Comparison of ENCODE assay signal across 10 cellular contexts in genomic region chr11:45089845-45090499, GRCh38. TPM values are rescaled to one million over a fixed set of nuclear protein-coding genes. Genes with fewer than 3 reads are reported as not detected.
DNase-seq lines count a peak whose midpoint lies in the region; ATAC-seq and TF ChIP-seq lines count a peak whose summit lies in the region.
"Had no signal": no experiment of that assay in that cellular context is flagged by ENCODE, and none has a peak within 500 bp of the region (broad histone marks: within the 10 kb centered on the region; RNA-seq: fewer than 3 reads in every experiment).

No MANE protein-coding gene starts in this region.

- ATAC-seq in RWPE2 (ENCODE audit: low read depth), result peak; percentile 53
- no peak for ATAC-seq in HG03025 (IDR thresholded peaks at IDR 0.05; ENCODE audit: low FRiP score, unreplicated experiment)
- no peak for ATAC-seq in HG03432 (IDR thresholded peaks at IDR 0.05; ENCODE audit: unreplicated experiment)
- ATAC-seq in GM19455 (IDR thresholded peaks at IDR 0.05; ENCODE audit: unreplicated experiment), result no peak
- ATAC-seq: activated T-cell treated with anti-CD3 and anti-CD28 coated beads, Interleukin-2, amount 50 U/mL, for 4 hours had no signal

- peaks cover 27% of the 10 kb centered on the region for H3K4me1 ChIP-seq in RWPE2 (ENCODE audit: insufficient read depth, poor library complexity, severe bottlenecking)
- H3K4me1 ChIP-seq in stomach, result peaks cover 0 to 35% (median 20%) of the 10 kb centered on the region in 4 donors

- DNase-seq in NCI-H2171 treated with DMSO at 0.1 percent for 48 hours (lab: John Stamatoyannopoulos, UW), result peak; percentile 39
- DNase-seq in NCI-H2171 (lab: John Stamatoyannopoulos, UW), result no peak
- DNase-seq in RWPE2 (ENCODE audit: low spot score), result no peak
- DNase-seq in fibroblast of villous mesenchyme (ENCODE audit: low read depth), result peak; percentile 38
- DNase-seq in stomach, result no peak
- DNase-seq: activated T-cell treated with anti-CD3 and anti-CD28 coated beads, Interleukin-2, amount 50 U/mL, for 4 hours; lower lobe of right lung had no signal

- TF ChIP-seq POLR2A in stomach (IDR thresholded peaks at IDR 0.05), result no peak

- H3K27ac ChIP-seq in RWPE2 (ENCODE audit: poor library complexity, severe bottlenecking) (peak overlapping the region; percentile 85), stomach (peak overlapping the region in 4 of 5 donors; percentile 64 to 81 (median 77))
- H3K27ac ChIP-seq: lower lobe of right lung had no signal

- H3K27me3 ChIP-seq in RWPE2 (ENCODE audit: insufficient read depth, poor library complexity, severe bottlenecking), result no peaks in the 10 kb centered on the region
- no peaks in the 10 kb centered on the region for H3K27me3 ChIP-seq in stomach

- no peak overlapping the region for H3K4me3 ChIP-seq in RWPE2 (ENCODE audit: severe bottlenecking)
- H3K4me3 ChIP-seq in fibroblast of villous mesenchyme (ENCODE audit: low read depth, low read length), result no peak overlapping the region
- H3K4me3 ChIP-seq in stomach, result no peak overlapping the region
- H3K4me3 ChIP-seq: lower lobe of right lung had no signal

- H3K36me3 ChIP-seq in RWPE2 (ENCODE audit: low read depth) (no peaks in the 10 kb centered on the region), stomach (no peaks in the 10 kb centered on the region)
- H3K36me3 ChIP-seq: lower lobe of right lung had no signal

- TF ChIP-seq CTCF in RWPE2 (IDR thresholded peaks at IDR 0.05; ENCODE audit: poor library complexity, severe bottlenecking) (peak; percentile 34), fibroblast of villous mesenchyme (IDR thresholded peaks at IDR 0.05; ENCODE audit: insufficient read depth, low read depth, low read length) (peak; percentile 17), stomach (IDR thresholded peaks at IDR 0.05) (no peak)

- no peak for TF ChIP-seq EP300 in stomach (IDR thresholded peaks at IDR 0.05)

- intact Hi-C loops in stomach (cut with DNase I; ENCODE audit: low total_unique reads), result no loop called here

- WGBS in stomach, 5 donors, result 69 to 77% (median 73%) methylated on average over 4 of the region's 4 CpGs

- H3K9me3 ChIP-seq in RWPE2 (ENCODE audit: severe bottlenecking) (no peaks in the 10 kb centered on the region), stomach (no peaks in the 10 kb centered on the region)
- H3K9me3 ChIP-seq: lower lobe of right lung had no signal

RNA-seq across cellular contexts. Expression of gene PRDM11, which starts 56.5 kb away (rescaled TPM):
- total RNA-seq in fibroblast of villous mesenchyme (4.2 and 6.5 TPM in 2 replicates), stomach (100 to 1,000 TPM in 1 of 5 donors, 10 to 100 TPM in 3, 1 to 10 TPM in 1; 4.5 to 139 (median 14.2) TPM)
- 1 to 10 TPM; 1.2 to 3.5 (median 2.6) TPM for polyA plus RNA-seq in stomach

Comparison
In these comparisons a context has a peak if more than half of its experiments do, and no peak if none do; other contexts are left out.
1. DNase-seq: peak in NCI-H2171 treated with DMSO at 0.1 percent for 48 hours (single experiment) and fibroblast of villous mesenchyme (single experiment); none in NCI-H2171 (single experiment), RWPE2 (single experiment) and stomach (single experiment).
2. CTCF ChIP-seq: peak in RWPE2 (single experiment) and fibroblast of villous mesenchyme (single experiment); none in stomach (0 of 7).